Comparison of ENCODE assay signal across 9 cellular contexts in genomic region chr17:40547079-40547784, GRCh38. TPM values are rescaled to one million over a fixed set of nuclear protein-coding genes. Genes with fewer than 3 reads are reported as not detected.
DNase-seq lines count a peak whose midpoint lies in the region; ATAC-seq and TF ChIP-seq lines count a peak whose summit lies in the region.
"Had no signal": no experiment of that assay in that cellular context is flagged by ENCODE, and none has a peak within 500 bp of the region (broad histone marks: within the 10 kb centered on the region; RNA-seq: fewer than 3 reads in every experiment).

No MANE protein-coding gene starts in this region.

- CTCF ChIA-PET in CD4-positive, alpha-beta T cell (lab: Charles Lee) = interaction anchor here (1.0 to 3.8 kb wide), 8 partner anchors 13 to 1116 kb away, joined by 3 to 22 read pairs (median 6); no protein-coding TSS in a partner anchor
- CTCF ChIA-PET in T-cell (lab: Charles Lee) = interaction anchor here (0.5 to 3.4 kb wide), 9 partner anchors 9 to 1116 kb away, joined by 3 to 27 read pairs (median 4); partner anchors contain the start of gene TOP2A (in 1 of the 2)

- H3K27ac ChIP-seq in CD4-positive, alpha-beta T cell (ENCODE audit: low read depth, low read length) = peak overlapping the region; percentile 27

- H3K4me1 Mint-ChIP-seq in CD4-positive, alpha-beta T cell (ENCODE audit: low read depth) = peaks cover 83% of the 10 kb centered on the region
- H3K4me1 Mint-ChIP-seq in T-cell = peaks cover 84 to 91% (median 90%) of the 10 kb centered on the region in 3 donors

- H3K9me3 Mint-ChIP-seq in CD4-positive, alpha-beta T cell = no peaks in the 10 kb centered on the region
- H3K9me3 Mint-ChIP-seq in T-cell = no peaks in the 10 kb centered on the region

- TF ChIP-seq CTCF in CD4-positive, alpha-beta T cell (IDR thresholded peaks at IDR 0.05) = no peak

- H3K27ac Mint-ChIP-seq in CD4-positive, alpha-beta T cell = peak overlapping the region; percentile 92
- H3K27ac Mint-ChIP-seq in T-cell = peak overlapping the region; percentile 86 to 91

- H3K27me3 ChIP-seq in CD4-positive, alpha-beta T cell (ENCODE audit: control insufficient read depth, insufficient read depth, low read length) = no peaks in the 10 kb centered on the region

- peak overlapping the region; percentile 67 for H3K4me3 Mint-ChIP-seq in CD4-positive, alpha-beta T cell
- H3K4me3 Mint-ChIP-seq in T-cell = peak overlapping the region; percentile 35 to 50 (median 49)

- H3K27me3 Mint-ChIP-seq in CD4-positive, alpha-beta T cell = no peaks in the 10 kb centered on the region
- no peaks in the 10 kb centered on the region for H3K27me3 Mint-ChIP-seq in T-cell

- POLR2A ChIA-PET in CD4-positive, alpha-beta T cell (lab: Charles Lee) = interaction anchor here (0.5 to 33.8 kb wide), 17 partner anchors 11 to 1753 kb away, joined by 3 to 1290 read pairs (median 5); partner anchors contain the start of genes CCR7, SMARCE1 and TOP2A
- POLR2A ChIA-PET in T-cell (lab: Charles Lee) = interaction anchor here (0.6 to 2.0 kb wide), 4 partner anchors 13 to 235 kb away, joined by 3 to 5 read pairs (median 4); no protein-coding TSS in a partner anchor

- intact Hi-C loops in CD4-positive, alpha-beta T cell (cut with DNase I, micrococcal nuclease) = loop anchor here in 1 of 2 experiments (10.0 kb wide), 1 partner anchor 1118 kb away; no protein-coding TSS in a partner anchor

- no peaks in the 10 kb centered on the region for H3K9me3 ChIP-seq in CD4-positive, alpha-beta T cell (ENCODE audit: control insufficient read depth, low read length)

- peak in 9 of 10 experiments; percentile 60 to 80 (median 73) for DNase-seq in CD4-positive, alpha-beta T cell
- peak; percentile 68 for DNase-seq in NCI-H128 (lab: John Stamatoyannopoulos, UW; ENCODE audit: unreplicated experiment)
- peak in 32 of 34 experiments; percentile 45 to 83 (median 69) for DNase-seq in T-cell
- peak; percentile 47 for DNase-seq in ecto neural progenitor cell (ENCODE audit: low spot score)
- peak; percentile 37 for DNase-seq in stimulated activated CD4-positive, alpha-beta T cell treated with anti-CD3 and anti-CD28 coated beads, Interleukin-2, amount 100 ng/mL, for 4 hours (ENCODE audit: low read depth)
- no peak for DNase-seq in D341Med (ENCODE audit: low spot score)
- no peak for DNase-seq in globus pallidus (ENCODE audit: low spot score)

- ATAC-seq in CD4-positive, alpha-beta T cell (ENCODE audit: poor library complexity) = peak; percentile 79
- ATAC-seq in T-cell (replicated peaks in 1 of 4) (peak; percentile 69 to 85 (median 85)), HG03571 (IDR thresholded peaks at IDR 0.05; ENCODE audit: unreplicated experiment) (no peak)

- H3K36me3 Mint-ChIP-seq in CD4-positive, alpha-beta T cell (ENCODE audit: low read depth) = peaks cover 19% of the 10 kb centered on the region
- peaks cover 1% of the 10 kb centered on the region for H3K36me3 Mint-ChIP-seq in T-cell

RNA-seq across cellular contexts. Expression of gene CCR7, which starts 18.0 kb away (rescaled TPM):
- total RNA-seq in CD4-positive, alpha-beta T cell = 100 to 1,000 TPM; 170 to 180 TPM
- 100 to 1,000 TPM; 173 to 438 (median 340) TPM for total RNA-seq in T-cell
- total RNA-seq: lung microvascular endothelial cell had no signal

RNA-seq across cellular contexts. Expression of gene TNS4, which starts 45.8 kb away (rescaled TPM):
- 1 to 10 TPM; 3.0 to 4.2 TPM for total RNA-seq in CD4-positive, alpha-beta T cell
- 1 to 10 TPM in 2 of 5 donors, under 1 TPM in 3; 0.55 to 3.7 (median 0.66) TPM for total RNA-seq in T-cell
- total RNA-seq: lung microvascular endothelial cell had no signal

Comparison
In these comparisons a context has a peak if more than half of its experiments do, and no peak if none do; other contexts are left out.
1. DNase-seq: peak in CD4-positive, alpha-beta T cell (9 of 10), NCI-H128 (single experiment), T-cell (32 of 34), ecto neural progenitor cell (single experiment) and stimulated activated CD4-positive, alpha-beta T cell treated with anti-CD3 and anti-CD28 coated beads, Interleukin-2, amount 100 ng/mL, for 4 hours (single experiment); none in D341Med (single experiment) and globus pallidus (single experiment).